In the genomic region with DNA sequence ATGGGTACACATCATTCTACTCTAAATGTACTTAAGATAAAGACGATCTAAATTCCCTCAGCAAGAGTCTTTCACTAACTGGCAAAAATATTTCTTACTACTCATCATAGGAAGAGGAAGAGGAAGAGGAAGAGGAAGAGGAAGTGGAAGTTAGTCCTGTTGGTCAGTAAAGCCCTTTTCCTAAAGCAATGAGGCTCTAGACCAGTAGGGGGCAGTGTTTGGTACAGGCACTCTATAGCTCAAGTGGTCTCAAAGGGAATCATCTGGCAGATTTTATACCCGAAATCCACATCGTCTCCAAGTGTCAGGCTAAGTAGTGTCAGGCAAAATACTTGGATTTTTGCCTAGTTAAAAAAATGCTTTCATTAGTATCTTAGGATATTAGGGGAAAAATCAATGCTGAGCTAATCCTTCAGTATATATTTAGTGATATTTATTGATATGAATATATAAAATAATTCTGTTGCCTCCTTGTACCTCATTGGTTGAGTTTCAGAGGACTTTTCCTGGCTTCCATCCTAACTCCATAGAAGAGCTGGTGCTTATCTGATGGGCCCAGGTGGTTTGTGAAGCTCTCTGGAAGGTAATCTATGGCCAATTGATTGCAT, we compare ENCODE assay signal across 7 cellular contexts. TPM values are rescaled to one million over a fixed set of nuclear protein-coding genes. Genes with fewer than 3 reads are reported as not detected.
DNase-seq lines count a peak whose midpoint lies in the region; ATAC-seq and TF ChIP-seq lines count a peak whose summit lies in the region.

No MANE protein-coding gene starts in this region.

- H3K36me3 ChIP-seq in adrenal gland (replicated peaks in 1 of 2): no peaks in the 10 kb centered on the region

- 47 to 66% (median 57%) methylated on average over 3 of the region's 3 CpGs for WGBS in adrenal gland, 4 donors

- POLR2A ChIA-PET in GM10248 (lab: Yijun Ruan, JAX): no interaction called here

- TF ChIP-seq CTCF in GM10248 (IDR thresholded peaks at IDR 0.05; ENCODE audit: control extremely low read depth, extremely low read depth, low read depth, missing control alignments) (peak; percentile 21), LNCaP clone FGC (IDR thresholded peaks at IDR 0.05; ENCODE audit: control insufficient read depth, extremely low read depth, insufficient read depth) (peak; percentile 56), adrenal gland (IDR thresholded peaks at IDR 0.05) (peak in 5 of 6 experiments; percentile 28 to 60 (median 48))

- no peaks in the 10 kb centered on the region for H3K27me3 ChIP-seq in adrenal gland

- H3K4me1 ChIP-seq in adrenal gland (replicated peaks in 1 of 2): no peaks in the 10 kb centered on the region

- no peak overlapping the region for H3K4me3 ChIP-seq in LNCaP clone FGC (ENCODE audit: low read depth, low read length)
- H3K4me3 ChIP-seq in adrenal gland: no peak overlapping the region

- no peak overlapping the region for H3K27ac ChIP-seq in adrenal gland

- intact Hi-C loops in adrenal gland (cut with DNase I): loop anchor here (10.0 kb wide), 1 partner anchor 97 kb away; no protein-coding TSS in a partner anchor

- DNase-seq in GM10248 (ENCODE audit: extremely low spot score): no peak
- DNase-seq in LNCaP clone FGC (ENCODE audit: low read depth): no peak
- DNase-seq in adrenal gland: peak in 3 of 7 donors; percentile 21 to 42 (median 34)
- DNase-seq in left kidney (ENCODE audit: low read depth, low spot score): peak; percentile 67
- DNase-seq in activated CD4-positive, CD25-positive, alpha-beta regulatory T cell treated with anti-CD3 and anti-CD28 coated beads, Interleukin-2, amount 50 U/mL, for 72 hours: no peak

- CTCF ChIA-PET in GM10248 (lab: Yijun Ruan, JAX): interaction anchor here (0.8 to 1.4 kb wide), 6 partner anchors 9 to 857 kb away, joined by 3 to 5 read pairs (median 3); no protein-coding TSS in a partner anchor

- TF ChIP-seq POLR2A in adrenal gland (IDR thresholded peaks at IDR 0.05): no peak

- ATAC-seq in GM21515 (IDR thresholded peaks at IDR 0.05; ENCODE audit: unreplicated experiment): no peak
- no peak for ATAC-seq in HG02870 (IDR thresholded peaks at IDR 0.05; ENCODE audit: unreplicated experiment)

- no peaks in the 10 kb centered on the region for H3K9me3 ChIP-seq in adrenal gland (replicated peaks in 1 of 3)

RNA-seq across cellular contexts. Expression of a gene that starts 7.7 kb away (rescaled TPM):
- 1 to 10 TPM in 2 of 8 donors, under 1 TPM in 2, not detected in 4; 0.27 to 5.9 (median 2.1) TPM for total RNA-seq in adrenal gland
- polyA plus RNA-seq in adrenal gland: not detected
